ENCODE assay signal across 7 cellular contexts in genomic region chr10:43136995-43137700, GRCh38. TPM values are rescaled to one million over a fixed set of nuclear protein-coding genes. Genes with fewer than 3 reads are reported as not detected.
DNase-seq lines count a peak whose midpoint lies in the region; ATAC-seq and TF ChIP-seq lines count a peak whose summit lies in the region.

No MANE protein-coding gene starts in this region.

- no peak for TF ChIP-seq EP300 in stomach (IDR thresholded peaks at IDR 0.05)

- H3K27ac ChIP-seq in HCT116 (ENCODE audit: low read depth, low read length) (peak overlapping the region; percentile 89), stomach (peak overlapping the region; percentile 90 to 97 (median 94))

- POLR2A ChIA-PET in HCT116 (lab: Charles Lee), result no interaction called here
- POLR2A ChIA-PET in activated CD8-positive, alpha-beta T cell treated with anti-CD3 and anti-CD28 coated beads, Interleukin-2, amount 10 ng/mL, durations not matched to agents 7 days and 5 days (lab: Charles Lee), result interaction anchor here (1.0 to 5.4 kb wide), 6 partner anchors 10 to 260 kb away, joined by 3 to 155 read pairs (median 14); no protein-coding TSS in a partner anchor

- peak overlapping the region; percentile 92 for H3K4me3 Mint-ChIP-seq in activated CD8-positive, alpha-beta T cell treated with anti-CD3 and anti-CD28 coated beads, Interleukin-2, amount 10 ng/mL, durations not matched to agents 7 days and 5 days

- DNase-seq in HCT116 (ENCODE audit: low read depth, low spot score) (no peak), stomach (no peak), AG08395 (ENCODE audit: low spot score) (no peak), iPS-NIHi7 (ENCODE audit: extremely low spot score) (no peak)
- DNase-seq in activated CD8-positive, alpha-beta T cell treated with anti-CD3 and anti-CD28 coated beads, Interleukin-2, amount 10 ng/mL, durations not matched to agents 7 days and 5 days, result no peak

- H3K79me2 ChIP-seq in HCT116 (ENCODE audit: insufficient read depth, low read length), result peaks cover 30% of the 10 kb centered on the region

- TF ChIP-seq CTCF in HCT116 (IDR thresholded peaks at IDR 0.05 in 2 of 3, conservative IDR thresholded peaks at IDR 0.05 in 1 of 3; ENCODE audit: borderline replicate concordance in 1 of 3, insufficient read depth in 1 of 3, low read depth in 2 of 3, low read length in 2 of 3) (no peak), stomach (IDR thresholded peaks at IDR 0.05) (no peak)

- no peaks in the 10 kb centered on the region for H3K36me3 ChIP-seq in HCT116 (ENCODE audit: control insufficient read depth in 1 of 2, insufficient read depth in 2 of 2, low read length in 2 of 2)
- no peaks in the 10 kb centered on the region for H3K36me3 ChIP-seq in stomach

- peaks cover 3 to 16% of the 10 kb centered on the region in 2 experiments; a peak in 3 of 4 replicates for H3K4me1 ChIP-seq in HCT116 (ENCODE audit: control insufficient read depth in 1 of 2, insufficient read depth in 2 of 2, low read length in 2 of 2)
- H3K4me1 ChIP-seq in stomach, result peaks cover 14 to 45% (median 23%) of the 10 kb centered on the region in 4 donors

- H3K9me3 ChIP-seq in HCT116 (ENCODE audit: control insufficient read depth in 1 of 2, insufficient read depth in 1 of 2, low read depth in 1 of 2, low read length in 2 of 2), result no peaks in the 10 kb centered on the region
- no peaks in the 10 kb centered on the region for H3K9me3 ChIP-seq in stomach

- RAD21 ChIA-PET in HCT116 (lab: Charles Lee; ENCODE audit: low non-redundant PET in 1 of 2, low total read pairs in 2 of 2, uncharacterized antibody in 2 of 2, unreplicated experiment in 2 of 2), result interaction anchor here in 1 of 2 experiments (0.9 kb wide), 1 partner anchor 273 kb away, joined by 3 read pairs; no protein-coding TSS in a partner anchor

- no peak for ATAC-seq in HCT116
- no peak for ATAC-seq in activated CD8-positive, alpha-beta T cell treated with anti-CD3 and anti-CD28 coated beads, Interleukin-2, amount 10 ng/mL, durations not matched to agents 7 days and 5 days
- no peak for ATAC-seq in HG03469 (IDR thresholded peaks at IDR 0.05; ENCODE audit: unreplicated experiment)

- H3K36me3 Mint-ChIP-seq in activated CD8-positive, alpha-beta T cell treated with anti-CD3 and anti-CD28 coated beads, Interleukin-2, amount 10 ng/mL, durations not matched to agents 7 days and 5 days (ENCODE audit: low read depth), result peaks cover 33% of the 10 kb centered on the region

- H4K20me1 ChIP-seq in HCT116 (ENCODE audit: insufficient read depth), result no peaks in the 10 kb centered on the region

- no peak for TF ChIP-seq RAD21 in HCT116 (IDR thresholded peaks at IDR 0.05; ENCODE audit: low read depth)

- peaks cover 56% of the 10 kb centered on the region for H3K4me1 Mint-ChIP-seq in activated CD8-positive, alpha-beta T cell treated with anti-CD3 and anti-CD28 coated beads, Interleukin-2, amount 10 ng/mL, durations not matched to agents 7 days and 5 days (ENCODE audit: low read depth)

- CTCF ChIA-PET in HCT116 (lab: Charles Lee), result no interaction called here
- CTCF ChIA-PET in activated CD8-positive, alpha-beta T cell treated with anti-CD3 and anti-CD28 coated beads, Interleukin-2, amount 10 ng/mL, durations not matched to agents 7 days and 5 days (lab: Charles Lee), result interaction anchor here (1.0 to 5.3 kb wide), 5 partner anchors 8 to 66 kb away, joined by 3 to 46 read pairs (median 14); no protein-coding TSS in a partner anchor

- H3K9me2 ChIP-seq in HCT116 (ENCODE audit: insufficient read depth), result no peaks in the 10 kb centered on the region

- peak overlapping the region; percentile 94 for H3K4me2 ChIP-seq in HCT116 (ENCODE audit: low read length)

- no peaks in the 10 kb centered on the region for H3K9me3 Mint-ChIP-seq in activated CD8-positive, alpha-beta T cell treated with anti-CD3 and anti-CD28 coated beads, Interleukin-2, amount 10 ng/mL, durations not matched to agents 7 days and 5 days (ENCODE audit: insufficient read depth)

- no TSS peak for BruUV-seq in HCT116 (replicated peaks; lab: Mats Ljungman, UMichigan)

- TF ChIP-seq POLR2A in HCT116 (IDR thresholded peaks at IDR 0.05; ENCODE audit: borderline replicate concordance, extremely low read depth, insufficient read depth, insufficient read length) (no peak), stomach (IDR thresholded peaks at IDR 0.05) (no peak)

- peak overlapping the region; percentile 70 for H3K9ac ChIP-seq in HCT116 (ENCODE audit: low read length)

- H2AFZ ChIP-seq in HCT116 (ENCODE audit: low read depth, low read length, poor library complexity, severe bottlenecking), result no peak overlapping the region

- WGBS in stomach, 5 donors, result 39 to 48% (median 43%) methylated on average over 27 of the region's 27 CpGs

- H3K4me3 ChIP-seq in HCT116 (replicated peaks in 1 of 2; ENCODE audit: low read depth in 1 of 2, low read length in 2 of 2), result peak overlapping the region; percentile 69 to 96
- H3K4me3 ChIP-seq in iPS-11a (ENCODE audit: low read depth, low read length), result peak overlapping the region; percentile 63
- peak overlapping the region; percentile 72 to 93 (median 84) for H3K4me3 ChIP-seq in stomach

- H3K27me3 ChIP-seq in HCT116 (ENCODE audit: insufficient read depth, low read length) (no peaks in the 10 kb centered on the region), stomach (no peaks in the 10 kb centered on the region)

- no peaks in the 10 kb centered on the region for H3K27me3 Mint-ChIP-seq in activated CD8-positive, alpha-beta T cell treated with anti-CD3 and anti-CD28 coated beads, Interleukin-2, amount 10 ng/mL, durations not matched to agents 7 days and 5 days (ENCODE audit: low read depth)

- intact Hi-C loops in HCT116 (cut with micrococcal nuclease), result no loop called here
- intact Hi-C loops in stomach (cut with DNase I; ENCODE audit: low total_unique reads), result no loop called here

- peak overlapping the region; percentile 96 for H3K27ac Mint-ChIP-seq in activated CD8-positive, alpha-beta T cell treated with anti-CD3 and anti-CD28 coated beads, Interleukin-2, amount 10 ng/mL, durations not matched to agents 7 days and 5 days

TF ChIP-seq in HCT116, 20 proteins besides CTCF, POLR2A, EP300 and RAD21 (continues in another document):
- TF ChIP-seq ZNF274 (IDR thresholded peaks at IDR 0.05; ENCODE audit: low read depth, low read length) (no peak), ATF3 (IDR thresholded peaks at IDR 0.05) (no peak), TCF7L2 (IDR thresholded peaks at IDR 0.05; ENCODE audit: borderline replicate concordance, extremely low read depth, insufficient read depth, insufficient read length) (no peak), MAX (IDR thresholded peaks at IDR 0.05) (no peak), YY1 (IDR thresholded peaks at IDR 0.05; ENCODE audit: extremely low read depth, insufficient replicate concordance, low read depth, low read length) (no peak), ELF1 (IDR thresholded peaks at IDR 0.05; ENCODE audit: borderline replicate concordance, low read depth) (no peak), SP1 (IDR thresholded peaks at IDR 0.05; ENCODE audit: low read depth) (no peak), EZH2phosphoT487 (IDR thresholded peaks at IDR 0.05; ENCODE audit: borderline replicate concordance) (no peak), REST (IDR thresholded peaks at IDR 0.05; ENCODE audit: low read depth) (no peak), FOSL1 (IDR thresholded peaks at IDR 0.05; ENCODE audit: low read depth) (no peak), CBX3 (IDR thresholded peaks at IDR 0.05; ENCODE audit: low read depth) (no peak), POLR2AphosphoS5 (IDR thresholded peaks at IDR 0.05; ENCODE audit: low read depth, low read length) (no peak)

RNA-seq across cellular contexts. Expression of gene CSGALNACT2, which starts 1.1 kb away (rescaled TPM):
- total RNA-seq in HCT116 (2021; ENCODE audit: unreplicated experiment), result 9.9 TPM
- polyA plus RNA-seq in HCT116 (2012), result 3.7 and 5.1 TPM in 2 replicates
- total RNA-seq in activated CD8-positive, alpha-beta T cell treated with anti-CD3 and anti-CD28 coated beads, Interleukin-2, amount 10 ng/mL, durations not matched to agents 7 days and 5 days, result 10 to 100 TPM; 29.2 to 30.4 TPM
- total RNA-seq in stomach, result 10 to 100 TPM in 2 of 5 donors, 1 to 10 TPM in 3; 2.0 to 30.1 (median 8.9) TPM
- 10 to 100 TPM in 1 of 3 donors, 1 to 10 TPM in 2; 4.1 to 10.7 (median 6.7) TPM for polyA plus RNA-seq in stomach
